ENCODE assay signal across 13 cellular contexts in the genomic region with DNA sequence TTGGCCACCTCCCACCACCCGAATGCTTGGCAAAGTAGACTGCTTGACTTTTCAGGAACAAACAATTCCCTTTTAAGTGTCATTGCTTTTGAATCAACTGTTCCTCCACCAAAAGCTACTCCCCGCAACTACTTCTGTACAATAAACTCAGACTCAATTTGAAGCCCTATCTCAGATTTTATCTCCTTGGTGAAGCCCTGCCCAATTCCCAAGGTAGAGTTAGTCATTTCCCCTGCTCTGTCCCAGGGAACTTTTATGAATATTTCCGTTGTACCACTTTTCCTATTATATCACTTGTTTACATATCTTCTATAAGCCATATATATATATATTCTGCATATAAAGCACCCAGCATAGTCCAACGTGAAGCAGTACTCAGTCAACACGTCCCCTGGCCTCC.
"Had no signal": no experiment of that assay in that cellular context is flagged by ENCODE, and none has a peak within 500 bp of the region (broad histone marks: within the 10 kb centered on the region; RNA-seq: fewer than 3 reads in every experiment).

No MANE protein-coding gene starts in this region.

- H3K27me3 Mint-ChIP-seq: activated naive CD8-positive, alpha-beta T cell treated with anti-CD3 and anti-CD28 coated beads, Interleukin-2, amount 10 ng/mL, durations not matched to agents 7 days and 5 days; naive thymus-derived CD8-positive, alpha-beta T cell had no signal

- ATAC-seq: lower lobe of right lung; naive thymus-derived CD8-positive, alpha-beta T cell; sciatic nerve had no signal

- H3K4me1 ChIP-seq: colonic mucosa, lower lobe of right lung had no signal

- H3K27ac ChIP-seq: colonic mucosa, lower lobe of right lung, prostate gland had no signal

- H3K9me3 ChIP-seq: colonic mucosa, lower lobe of right lung, prostate gland had no signal

- H3K4me3 Mint-ChIP-seq: activated naive CD8-positive, alpha-beta T cell treated with anti-CD3 and anti-CD28 coated beads, Interleukin-2, amount 10 ng/mL, durations not matched to agents 7 days and 5 days; naive thymus-derived CD8-positive, alpha-beta T cell had no signal

- H3K27ac Mint-ChIP-seq: activated naive CD8-positive, alpha-beta T cell treated with anti-CD3 and anti-CD28 coated beads, Interleukin-2, amount 10 ng/mL, durations not matched to agents 7 days and 5 days had no signal

- DNase-seq: activated CD4-positive, CD25-positive, alpha-beta regulatory T cell treated with anti-CD3 and anti-CD28 coated beads, Interleukin-2, amount 50 U/mL, for 72 hours; activated effector memory CD4-positive, alpha-beta T cell treated with Interleukin-2 at 50 U/mL for 16 hours; activated naive CD8-positive, alpha-beta T cell treated with anti-CD3 and anti-CD28 coated beads, Interleukin-2, amount 10 ng/mL, durations not matched to agents 7 days and 5 days; caudate nucleus; colonic mucosa; effector CD8-positive, alpha-beta T cell; hypothalamus; kidney glomerular epithelial cell; lower lobe of right lung; naive thymus-derived CD8-positive, alpha-beta T cell; stimulated activated naive CD4-positive, alpha-beta T cell treated with Interleukin-2 at 50 U/mL for 16 hours had no signal

- H3K36me3 ChIP-seq: colonic mucosa, prostate gland had no signal

- H3K27me3 ChIP-seq: colonic mucosa had no signal

- H3K4me3 ChIP-seq: colonic mucosa, lower lobe of right lung, prostate gland had no signal
